9 cellular contexts compared by ENCODE assay signal in the genomic region with DNA sequence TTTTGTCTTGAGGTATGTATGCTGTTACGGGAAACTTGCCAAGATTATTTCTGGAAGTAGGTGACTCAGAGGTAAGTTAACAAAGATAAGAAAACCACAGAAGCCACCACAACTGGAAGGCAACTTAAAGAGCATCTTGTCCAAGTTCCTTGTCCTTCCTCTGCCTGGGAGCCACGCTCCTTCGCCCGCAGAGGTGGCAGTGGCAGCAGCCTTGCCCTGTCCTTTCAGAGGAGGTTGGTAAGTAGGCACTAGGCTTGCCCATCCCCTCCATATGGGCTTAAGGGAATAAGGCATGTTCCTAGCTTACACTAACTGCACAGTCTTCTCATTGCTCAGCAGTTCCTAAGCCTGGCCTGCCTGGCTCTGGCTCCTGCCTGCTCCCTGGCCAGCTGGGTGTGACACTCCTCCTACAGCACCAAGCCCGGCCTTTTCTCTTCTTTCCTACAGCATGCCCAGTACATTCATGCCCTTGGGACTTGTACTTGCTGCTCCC. TPM values are rescaled to one million over a fixed set of nuclear protein-coding genes. Genes with fewer than 3 reads are reported as not detected.
DNase-seq lines count a peak whose midpoint lies in the region; ATAC-seq and TF ChIP-seq lines count a peak whose summit lies in the region.
"Had no signal": no experiment of that assay in that cellular context is flagged by ENCODE, and none has a peak within 500 bp of the region (broad histone marks: within the 10 kb centered on the region; RNA-seq: fewer than 3 reads in every experiment).

No MANE protein-coding gene starts in this region.

- peaks cover 64% of the 10 kb centered on the region for H3K4me1 Mint-ChIP-seq in nephron progenitor cell

- H3K4me3 Mint-ChIP-seq in nephron progenitor cell, result no peak overlapping the region

- no peak for TF ChIP-seq CTCF in coronary artery (IDR thresholded peaks at IDR 0.05)
- no peak for TF ChIP-seq CTCF in nephron progenitor cell (IDR thresholded peaks at IDR 0.05)

- no peak overlapping the region for H3K4me3 ChIP-seq in coronary artery

- H3K9me3 Mint-ChIP-seq in nephron progenitor cell, result no peaks in the 10 kb centered on the region

- no peak overlapping the region for H3K27ac Mint-ChIP-seq in nephron progenitor cell

- in situ Hi-C loops in Caki2 (cut with HindIII; ENCODE audit: low pct_unique_long_range_greater_than_20kb, low sequenced_read_pairs), result no loop called here

- ATAC-seq in HG02588 (IDR thresholded peaks at IDR 0.05; ENCODE audit: unreplicated experiment) (no peak), HG03378 (IDR thresholded peaks at IDR 0.05; ENCODE audit: unreplicated experiment) (no peak)
- ATAC-seq: activated CD4-positive, CD25-positive, alpha-beta regulatory T cell treated with anti-CD3 and anti-CD28 coated beads, Interleukin-2, amount 50 U/mL, for 24 hours had no signal

- DNase-seq in Caki2 (ENCODE audit: low read depth), result peak; percentile 83
- DNase-seq in NOMO-1 (lab: John Stamatoyannopoulos, UW; ENCODE audit: unreplicated experiment in 2 of 2), result peak; percentile 32 to 61
- DNase-seq in coronary artery (ENCODE audit: low spot score), result peak; percentile 59
- peak; percentile 96 for DNase-seq in non-pigmented ciliary epithelial cell (ENCODE audit: low read depth)
- no peak for DNase-seq in nephron progenitor cell
- no peak for DNase-seq in AML-193 (lab: John Stamatoyannopoulos, UW)

- H3K27me3 Mint-ChIP-seq in nephron progenitor cell (ENCODE audit: low read depth, poor library complexity), result peaks cover 7% of the 10 kb centered on the region

- peaks cover 21% of the 10 kb centered on the region for H3K36me3 Mint-ChIP-seq in nephron progenitor cell (ENCODE audit: low read depth)

- H3K27ac ChIP-seq in coronary artery, result peak overlapping the region in 1 of 2 donors; percentile 69

RNA-seq across cellular contexts. Expression of a gene that starts 48.0 kb away (rescaled TPM):
- 0.07 TPM in 1 of 2 replicates, not detected in the other for total RNA-seq in Caki2 (2014; rRNA removed; shearing (Covaris generic); ENCODE audit: low replicate concordance)

Comparison
In these comparisons a context has a peak if more than half of its experiments do, and no peak if none do; other contexts are left out.
1. DNase-seq: peak in Caki2 (single experiment), NOMO-1 (2 of 2), coronary artery (single experiment) and non-pigmented ciliary epithelial cell (single experiment); none in nephron progenitor cell (single experiment) and AML-193 (0 of 2).